ENCODE assay signal across 7 cellular contexts in genomic region chr18:35580748-35581534, GRCh38. TPM values are rescaled to one million over a fixed set of nuclear protein-coding genes. Genes with fewer than 3 reads are reported as not detected.
DNase-seq lines count a peak whose midpoint lies in the region; ATAC-seq, FAIRE-seq and TF ChIP-seq lines count a peak whose summit lies in the region.

No MANE protein-coding gene starts in this region.

- H3K4me3 ChIP-seq in GM12875 (ENCODE audit: low read depth, low read length) (peak overlapping the region; percentile 71), HAP-1 (peak overlapping the region; percentile 42), colonic mucosa (peak overlapping the region; percentile 66), HepG2 (replicated peaks in 1 of 3; ENCODE audit: insufficient read depth in 1 of 3, low read depth in 2 of 3, low read length in 3 of 3) (peak overlapping the region; percentile 66 to 79 (median 67); a peak in 5 of 6 replicates)

- intact Hi-C loops in colonic mucosa (cut with DNase I) = no loop called here
- intact Hi-C loops in HepG2 (cut with micrococcal nuclease; ENCODE audit: unreplicated experiment) = loop anchor here (1.0 to 5.0 kb wide), 3 partner anchors 103 to 391 kb away; partner anchors contain the start of gene RMP24

- BruUV-seq in HepG2 (replicated peaks; lab: Mats Ljungman, UMichigan) = no TSS peak

- FAIRE-seq in HepG2 (lab: Jason Lieb, UNC) = no peak

- 0% methylated on average over 21 of the region's 94 CpGs for WGBS in HepG2 (ENCODE audit: low lambda C conversion rate)

- H3K4me1 ChIP-seq in HAP-1 (peaks cover 14% of the 10 kb centered on the region), colonic mucosa (peaks cover 7% of the 10 kb centered on the region), HepG2 (ENCODE audit: insufficient read depth, low read length) (peaks cover 16% of the 10 kb centered on the region)

- peaks cover 3% of the 10 kb centered on the region for H4K20me1 ChIP-seq in HepG2 (ENCODE audit: insufficient read depth, low read length)

- TF ChIP-seq EP300 in HepG2 (IDR thresholded peaks at IDR 0.05; ENCODE audit: low read depth in 2 of 2, low read length in 2 of 2) = no peak
- TF ChIP-seq EP300 in HepG2 (CRISPR knock-in tag; IDR thresholded peaks at IDR 0.05; ENCODE audit: borderline replicate concordance) = no peak

- H3K4me2 ChIP-seq in HepG2 (ENCODE audit: low read depth, low read length) = peak overlapping the region; percentile 77

- TF ChIP-seq RAD21 in HepG2 (CRISPR knock-in tag; IDR thresholded peaks at IDR 0.05) = no peak; the same call in none of the 2 replicates

- CTCF ChIA-PET in HepG2 (lab: Yijun Ruan, JAX; ENCODE audit: low intra/inter-chr PET ratio, low total read pairs) = no interaction called here

- H3K27me3 ChIP-seq in HAP-1 (ENCODE audit: low read depth) (peaks cover 3% of the 10 kb centered on the region; the same call in 1 of the 2 replicates), colonic mucosa (no peaks in the 10 kb centered on the region), HepG2 (ENCODE audit: control insufficient read depth in 1 of 2, insufficient read depth in 2 of 2, low read length in 2 of 2) (0 out of 5 replicates have a peak, but pooled peaks cover 0 to 3% of the 10 kb centered on the region in 2 experiments)

- H3K9ac ChIP-seq in colonic mucosa (ENCODE audit: low read depth in 2 of 2, low read length in 2 of 2) = peak overlapping the region; percentile 59 to 85
- H3K9ac ChIP-seq in HepG2 (ENCODE audit: insufficient read depth, low read depth, low read length) = peak overlapping the region; percentile 76

- H3K9me3 ChIP-seq in HAP-1 = peaks cover 7% of the 10 kb centered on the region
- H3K9me3 ChIP-seq in colonic mucosa = no peaks in the 10 kb centered on the region
- no peaks in the 10 kb centered on the region for H3K9me3 ChIP-seq in HepG2 (ENCODE audit: low read length)

- DNase-seq in HAP-1 (ENCODE audit: low spot score in 2 of 2) (peak; percentile 27 to 55), NCI-H1092 treated with DMSO at 0.1 percent for 48 hours (lab: John Stamatoyannopoulos, UW) (peak; percentile 81), colonic mucosa (peak; percentile 57), HepG2 (ENCODE audit: low spot score) (peak; percentile 23)
- peak; percentile 20 to 23 for DNase-seq in activated CD4-positive, alpha-beta T cell treated with anti-CD3 and anti-CD28 coated beads for 24 hours (ENCODE audit: low read depth in 2 of 2)
- DNase-seq in stimulated activated CD4-positive, alpha-beta T cell treated with anti-CD3 and anti-CD28 coated beads, Interleukin-4, amount 100 ng/mL, for 1 hour = peak; percentile 56

- TF ChIP-seq POLR2A in HepG2 (IDR thresholded peaks at IDR 0.05; ENCODE audit: insufficient read depth in 1 of 2, low read depth in 2 of 2, low read length in 2 of 2) = no peak

- H3K36me3 ChIP-seq in HAP-1 (replicated peaks) (no peaks in the 10 kb centered on the region), colonic mucosa (no peaks in the 10 kb centered on the region), HepG2 (replicated peaks in 1 of 2; ENCODE audit: control insufficient read depth in 1 of 2, insufficient read depth in 2 of 2, low read length in 2 of 2) (no peaks in the 10 kb centered on the region)

- ATAC-seq in HepG2 = peak; percentile 88

- POLR2A ChIA-PET in HepG2 (lab: Yijun Ruan, JAX) = interaction anchor here (0.9 to 1.0 kb wide), 3 partner anchors 55 to 172 kb away, joined by 3 to 5 read pairs (median 3); no protein-coding TSS in a partner anchor

- no peak overlapping the region for H2AFZ ChIP-seq in HepG2 (ENCODE audit: low read length)

- no peak for TF ChIP-seq CTCF in GM12875 (IDR thresholded peaks at IDR 0.05; ENCODE audit: borderline replicate concordance, insufficient read depth, low read depth, low read length)
- TF ChIP-seq CTCF in colonic mucosa (IDR thresholded peaks at IDR 0.05) = no peak
- TF ChIP-seq CTCF in HepG2 (CRISPR knock-in tag; IDR thresholded peaks at IDR 0.05) = no peak

- H3K27ac ChIP-seq in colonic mucosa (peak overlapping the region; percentile 82), HepG2 (ENCODE audit: extremely low read length, insufficient read depth, low read length) (peak overlapping the region; percentile 62)

- in situ Hi-C loops in HAP-1 (cut with MboI; ENCODE audit: low sequenced_read_pairs) (no loop called here), HepG2 (cut with HindIII; ENCODE audit: extremely low pct_ligation_motif_present, low pct_unique_long_range_greater_than_20kb) (no loop called here)

- peaks cover 38% of the 10 kb centered on the region for H3K79me2 ChIP-seq in HepG2 (ENCODE audit: insufficient read depth, low read length)

TF ChIP-seq in HepG2, 621 proteins besides CTCF, POLR2A, EP300 and RAD21 (continues in another document):
- TF ChIP-seq KLF12 (CRISPR knock-in tag; IDR thresholded peaks at IDR 0.05; ENCODE audit: borderline replicate concordance) (no peak), ELF4 (CRISPR knock-in tag; IDR thresholded peaks at IDR 0.05; ENCODE audit: borderline replicate concordance) (no peak), RBAK (CRISPR knock-in tag; IDR thresholded peaks at IDR 0.05) (no peak), ZNF24 (IDR thresholded peaks at IDR 0.05) (no peak)
- TF ChIP-seq, protein P1, sequence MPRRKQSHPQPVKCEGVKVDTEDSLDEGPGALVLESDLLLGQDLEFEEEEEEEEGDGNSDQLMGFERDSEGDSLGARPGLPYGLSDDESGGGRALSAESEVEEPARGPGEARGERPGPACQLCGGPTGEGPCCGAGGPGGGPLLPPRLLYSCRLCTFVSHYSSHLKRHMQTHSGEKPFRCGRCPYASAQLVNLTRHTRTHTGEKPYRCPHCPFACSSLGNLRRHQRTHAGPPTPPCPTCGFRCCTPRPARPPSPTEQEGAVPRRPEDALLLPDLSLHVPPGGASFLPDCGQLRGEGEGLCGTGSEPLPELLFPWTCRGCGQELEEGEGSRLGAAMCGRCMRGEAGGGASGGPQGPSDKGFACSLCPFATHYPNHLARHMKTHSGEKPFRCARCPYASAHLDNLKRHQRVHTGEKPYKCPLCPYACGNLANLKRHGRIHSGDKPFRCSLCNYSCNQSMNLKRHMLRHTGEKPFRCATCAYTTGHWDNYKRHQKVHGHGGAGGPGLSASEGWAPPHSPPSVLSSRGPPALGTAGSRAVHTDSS (CRISPR knock-in tag; conservative IDR thresholded peaks at IDR 0.05) = no peak
- TF ChIP-seq, protein P2, sequence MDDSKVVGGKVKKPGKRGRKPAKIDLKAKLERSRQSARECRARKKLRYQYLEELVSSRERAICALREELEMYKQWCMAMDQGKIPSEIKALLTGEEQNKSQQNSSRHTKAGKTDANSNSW (CRISPR knock-in tag; IDR thresholded peaks at IDR 0.05; ENCODE audit: borderline replicate concordance) = no peak
- TF ChIP-seq, protein P3, sequence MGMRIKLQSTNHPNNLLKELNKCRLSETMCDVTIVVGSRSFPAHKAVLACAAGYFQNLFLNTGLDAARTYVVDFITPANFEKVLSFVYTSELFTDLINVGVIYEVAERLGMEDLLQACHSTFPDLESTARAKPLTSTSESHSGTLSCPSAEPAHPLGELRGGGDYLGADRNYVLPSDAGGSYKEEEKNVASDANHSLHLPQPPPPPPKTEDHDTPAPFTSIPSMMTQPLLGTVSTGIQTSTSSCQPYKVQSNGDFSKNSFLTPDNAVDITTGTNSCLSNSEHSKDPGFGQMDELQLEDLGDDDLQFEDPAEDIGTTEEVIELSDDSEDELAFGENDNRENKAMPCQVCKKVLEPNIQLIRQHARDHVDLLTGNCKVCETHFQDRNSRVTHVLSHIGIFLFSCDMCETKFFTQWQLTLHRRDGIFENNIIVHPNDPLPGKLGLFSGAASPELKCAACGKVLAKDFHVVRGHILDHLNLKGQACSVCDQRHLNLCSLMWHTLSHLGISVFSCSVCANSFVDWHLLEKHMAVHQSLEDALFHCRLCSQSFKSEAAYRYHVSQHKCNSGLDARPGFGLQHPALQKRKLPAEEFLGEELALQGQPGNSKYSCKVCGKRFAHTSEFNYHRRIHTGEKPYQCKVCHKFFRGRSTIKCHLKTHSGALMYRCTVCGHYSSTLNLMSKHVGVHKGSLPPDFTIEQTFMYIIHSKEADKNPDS (CRISPR knock-in tag; IDR thresholded peaks at IDR 0.05) = no peak

RNA-seq across cellular contexts. Expression of gene GALNT1, which starts 0.6 kb away (rescaled TPM):
- total RNA-seq in colonic mucosa (100 to 1,000 TPM; 108 to 140 TPM), HepG2 (2016; rRNA removed; fragmentation: Illumina TruSeq; extraction: Trizol) (100 and 101 TPM in 2 replicates)
- total RNA-seq in HepG2 (2016; cell fraction: cytosol; rRNA removed; fragmentation: Illumina TruSeq; extraction: Trizol; ENCODE audit: low read depth) = 24.4 and 25.0 TPM in 2 replicates
- 97.8 and 106 TPM in 2 replicates for total RNA-seq in HepG2 (2016; cell fraction: insoluble cytoplasmic fraction; rRNA removed; fragmentation: Illumina TruSeq; extraction: Trizol)
- total RNA-seq in HepG2 (2016; cell fraction: membrane; rRNA removed; fragmentation: Illumina TruSeq; extraction: Trizol) = 103 and 117 TPM in 2 replicates
- 57.3 and 63.3 TPM in 2 replicates for total RNA-seq in HepG2 (2016; cell fraction: nucleus; rRNA removed; fragmentation: Illumina TruSeq; extraction: Trizol)
- polyA plus RNA-seq in HepG2 (2011; rRNA removed) = 29.5 and 41.1 TPM in 2 replicates
- polyA plus RNA-seq in HepG2 (2011; cell fraction: cytosol; rRNA removed) = 16.2 and 27.6 TPM in 2 replicates
- 5.3 and 6.6 TPM in 2 replicates for polyA plus RNA-seq in HepG2 (2011; cell fraction: nucleus; rRNA removed)
- polyA plus RNA-seq in HepG2 (2012) = 30.9 and 42.2 TPM in 2 replicates
- 23.9 and 26.1 TPM in 2 replicates for polyA plus RNA-seq in HepG2 (2016; cell fraction: cytosol; fragmentation: Illumina TruSeq; extraction: Trizol; ENCODE audit: low read depth)
- 75.7 and 83.7 TPM in 2 replicates for polyA plus RNA-seq in HepG2 (2016; cell fraction: insoluble cytoplasmic fraction; fragmentation: Illumina TruSeq; extraction: Trizol; ENCODE audit: low read depth)
- 57.2 and 64.0 TPM in 2 replicates for polyA plus RNA-seq in HepG2 (2016; cell fraction: membrane; fragmentation: Illumina TruSeq; extraction: Trizol; ENCODE audit: low read depth)
- polyA plus RNA-seq in HepG2 (2016; cell fraction: nucleus; fragmentation: Illumina TruSeq; extraction: Trizol; ENCODE audit: insufficient read depth, low read depth) = 52.0 and 52.9 TPM in 2 replicates
- 26.4 and 26.8 TPM in 2 replicates for polyA minus RNA-seq in HepG2 (2011; rRNA and poly(A)+ RNA removed; ENCODE audit: low replicate concordance)
- polyA minus RNA-seq in HepG2 (2011; cell fraction: cytosol; rRNA and poly(A)+ RNA removed) = 38.5 and 40.9 TPM in 2 replicates
- polyA minus RNA-seq in HepG2 (2011; cell fraction: nucleus; rRNA and poly(A)+ RNA removed) = 29.9 and 36.9 TPM in 2 replicates

Comparison
In these comparisons a context has a peak if more than half of its experiments do, and no peak if none do; other contexts are left out.
1. Peak in every context shown above with its lines: DNase-seq, ATAC-seq, H3K4me3 ChIP-seq and H3K27ac ChIP-seq.
2. DNase-seq: peak in every context shown above with its lines; median percentile 81 in NCI-H1092 treated with DMSO at 0.1 percent for 48 hours; 57 in colonic mucosa; 56 in stimulated activated CD4-positive, alpha-beta T cell treated with anti-CD3 and anti-CD28 coated beads, Interleukin-4, amount 100 ng/mL, for 1 hour; 41 in HAP-1; 23 in HepG2; 22 in activated CD4-positive, alpha-beta T cell treated with anti-CD3 and anti-CD28 coated beads for 24 hours.